ENCODE assay signal across 1 cellular context in genomic region chr16:22353188-22353919, GRCh38.
TF ChIP-seq lines count a peak whose summit lies in the region.

No MANE protein-coding gene starts in this region.

TF ChIP-seq in IMR-90, 13 proteins besides CTCF, POLR2A, EP300 and RAD21 (continued from another document):
- TF ChIP-seq MAZ (IDR thresholded peaks at IDR 0.05; ENCODE audit: borderline replicate concordance, low read depth, low read length) (no peak), FOS (IDR thresholded peaks at IDR 0.05; ENCODE audit: low read depth, low read length) (peak; percentile 71; the same call in 1 of the 2 replicates), MXI1 (IDR thresholded peaks at IDR 0.05; ENCODE audit: borderline replicate concordance, low read depth, low read length) (peak; percentile 80), SMC3 (IDR thresholded peaks at IDR 0.05; ENCODE audit: low read depth, low read length) (no peak), BHLHE40 (IDR thresholded peaks at IDR 0.05; ENCODE audit: low read depth, low read length) (peak; percentile 54), RFX5 (IDR thresholded peaks at IDR 0.05; ENCODE audit: low read depth, low read length) (no peak)
TF ChIP-seq in IMR-90: peak in this region for 3.
